9 cellular contexts compared by ENCODE assay signal in the genomic region with DNA sequence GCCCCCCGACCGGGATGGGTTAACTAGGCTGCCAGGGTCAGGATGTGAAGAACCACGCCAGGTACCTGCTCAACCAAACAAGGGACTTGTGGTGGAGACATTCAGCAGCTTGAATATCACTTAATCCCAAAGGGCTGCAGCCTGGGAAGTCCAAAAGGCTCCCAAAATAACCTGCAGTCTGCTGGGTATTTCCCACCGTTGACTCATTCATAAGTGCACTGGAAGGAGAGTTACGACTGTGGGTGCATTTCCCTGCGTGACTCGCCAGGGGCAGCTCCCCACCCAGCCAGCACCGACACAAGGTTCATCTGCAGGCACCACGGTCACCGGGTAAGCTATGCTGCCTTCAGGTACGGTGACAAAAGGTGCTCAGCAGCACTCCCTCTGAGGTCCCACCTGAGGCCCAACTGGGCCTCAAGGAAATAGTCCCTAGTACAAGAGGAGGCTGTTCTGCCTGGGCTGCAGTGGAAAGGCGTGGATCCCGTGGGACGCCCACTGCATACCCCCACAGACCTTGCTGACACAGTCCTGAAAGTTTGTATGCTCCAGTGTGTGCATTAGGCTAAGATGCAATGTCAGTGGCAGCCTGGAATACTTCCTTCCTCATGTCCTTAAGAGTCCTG.
DNase-seq lines count a peak whose midpoint lies in the region; ATAC-seq and TF ChIP-seq lines count a peak whose summit lies in the region.
"Had no signal": no experiment of that assay in that cellular context is flagged by ENCODE, and none has a peak within 500 bp of the region (broad histone marks: within the 10 kb centered on the region; RNA-seq: fewer than 3 reads in every experiment).

No MANE protein-coding gene starts in this region.

- no peak overlapping the region for H3K27ac ChIP-seq in breast epithelium
- H3K27ac ChIP-seq in stomach, result no peak overlapping the region
- H3K27ac ChIP-seq: parathyroid adenoma had no signal

- H3K4me3 Mint-ChIP-seq in MCF 10A (ENCODE audit: unreplicated experiment), result no peak overlapping the region

- ATAC-seq in HG03095 (IDR thresholded peaks at IDR 0.05; ENCODE audit: unreplicated experiment), result peak; percentile 55

- intact Hi-C loops in MCF 10A (cut with micrococcal nuclease), result loop anchor here (5.0 kb wide), 1 partner anchor 85 kb away; a partner anchor contains a TSS
- intact Hi-C loops in breast epithelium (cut with DNase I; ENCODE audit: low total_unique reads), result no loop called here
- intact Hi-C loops in stomach (cut with DNase I; ENCODE audit: low total_unique reads), result loop anchor here (5.0 to 10.0 kb wide), 2 partner anchors 430 to 477 kb away; no protein-coding TSS in a partner anchor

- H3K9me3 ChIP-seq in breast epithelium (no peaks in the 10 kb centered on the region), stomach (no peaks in the 10 kb centered on the region)

- H3K27me3 Mint-ChIP-seq in MCF 10A (ENCODE audit: insufficient read depth, unreplicated experiment), result no peaks in the 10 kb centered on the region

- DNase-seq in MCF 10A (ENCODE audit: unreplicated experiment) (peak; percentile 23), breast epithelium (ENCODE audit: low spot score in 2 of 2) (no peak), NCI-H1694 (lab: John Stamatoyannopoulos, UW) (no peak), stomach (no peak), NCI-H2029 treated with DMSO at 0.1 percent for 48 hours (lab: John Stamatoyannopoulos, UW) (no peak)
- peak; percentile 45 for DNase-seq in activated T-helper 9 cell treated with anti-CD3 and anti-CD28 coated beads, Interleukin-2, amount 50 U/mL, for 16 hours (ENCODE audit: low read depth)
- DNase-seq in stimulated activated CD4-positive, alpha-beta T cell treated with anti-CD3 and anti-CD28 coated beads, TNF-alpha, amount 100 ng/mL, for 24 hours (ENCODE audit: low read depth in 3 of 3), result peak in 2 of 3 experiments; percentile 24 to 50

- POLR2A ChIA-PET in MCF 10A (lab: Yijun Ruan, JAX), result no interaction called here

- TF ChIP-seq POLR2A in breast epithelium (IDR thresholded peaks at IDR 0.05), result no peak
- TF ChIP-seq POLR2A in stomach (IDR thresholded peaks at IDR 0.05), result no peak

- H3K36me3 Mint-ChIP-seq in MCF 10A (ENCODE audit: insufficient read depth, unreplicated experiment), result peaks cover 7% of the 10 kb centered on the region

- TF ChIP-seq EP300 in stomach (IDR thresholded peaks at IDR 0.05), result no peak

- TF ChIP-seq CTCF in MCF 10A (IDR thresholded peaks at IDR 0.05; ENCODE audit: unreplicated experiment) (no peak), breast epithelium (IDR thresholded peaks at IDR 0.05) (no peak), stomach (IDR thresholded peaks at IDR 0.05) (no peak)

- H3K4me1 Mint-ChIP-seq in MCF 10A (ENCODE audit: insufficient read depth, unreplicated experiment), result no peaks in the 10 kb centered on the region

- H3K4me1 ChIP-seq in breast epithelium (no peaks in the 10 kb centered on the region), stomach (peaks cover 0 to 33% (median 15%) of the 10 kb centered on the region in 4 donors)
- H3K4me1 ChIP-seq: parathyroid adenoma had no signal

- H3K27me3 ChIP-seq in breast epithelium (no peaks in the 10 kb centered on the region), stomach (no peaks in the 10 kb centered on the region)

- H3K4me3 ChIP-seq in breast epithelium (no peak overlapping the region), stomach (no peak overlapping the region)

- WGBS in stomach, 5 donors, result 59 to 79% (median 74%) methylated on average over 10 to 14 of the region's 14 CpGs

- no peaks in the 10 kb centered on the region for H3K9me3 Mint-ChIP-seq in MCF 10A (ENCODE audit: unreplicated experiment)

- H3K36me3 ChIP-seq in breast epithelium (no peaks in the 10 kb centered on the region), stomach (peaks cover 26 to 54% (median 34%) of the 10 kb centered on the region in 4 donors)

- no peak overlapping the region for H3K27ac Mint-ChIP-seq in MCF 10A (ENCODE audit: low read depth, unreplicated experiment)

- no TSS peak for BruUV-seq in MCF 10A (replicated peaks; lab: Mats Ljungman, UMichigan)

- CTCF ChIA-PET in MCF 10A (lab: Yijun Ruan, JAX), result no interaction called here

Comparison
In these comparisons a context has a peak if more than half of its experiments do, and no peak if none do; other contexts are left out.
1. DNase-seq: peak in MCF 10A (single experiment), activated T-helper 9 cell treated with anti-CD3 and anti-CD28 coated beads, Interleukin-2, amount 50 U/mL, for 16 hours (single experiment) and stimulated activated CD4-positive, alpha-beta T cell treated with anti-CD3 and anti-CD28 coated beads, TNF-alpha, amount 100 ng/mL, for 24 hours (2 of 3); none in breast epithelium (0 of 2), NCI-H1694 (single experiment), stomach (single experiment) and NCI-H2029 treated with DMSO at 0.1 percent for 48 hours (single experiment).